Comparison of ENCODE assay signal across 1 cellular context in the genomic region with DNA sequence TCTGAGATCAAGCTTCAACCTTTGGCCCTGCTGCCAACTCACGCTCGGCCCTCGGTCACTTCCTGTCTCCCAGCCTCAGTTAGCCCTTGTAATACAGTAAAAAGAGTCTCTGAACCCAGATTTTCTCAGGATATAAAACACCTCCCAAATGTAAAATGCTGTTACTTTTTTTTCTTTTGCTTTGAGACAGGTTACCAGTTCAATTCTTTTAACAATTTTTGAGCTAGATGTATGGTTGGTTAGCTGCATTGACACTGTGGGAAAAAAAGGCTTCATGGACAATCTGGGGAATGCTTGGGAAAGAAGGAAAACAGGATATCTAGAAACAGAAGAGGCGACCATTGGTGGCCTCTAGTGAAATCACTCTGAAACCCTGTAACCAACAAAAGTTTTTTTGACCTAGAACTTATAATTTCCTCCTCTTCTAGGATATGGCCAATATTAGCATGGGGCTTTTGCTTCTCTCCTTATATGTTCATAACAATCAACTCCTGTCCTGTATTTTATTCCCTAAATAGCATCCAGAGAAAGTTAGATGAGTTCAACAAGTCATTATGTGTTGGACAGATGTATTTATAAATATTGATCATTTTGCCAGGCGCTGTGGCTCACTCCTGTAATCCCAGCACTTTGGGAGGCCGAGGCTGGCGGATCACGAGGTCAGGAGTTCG.
TF ChIP-seq lines count a peak whose summit lies in the region.

No MANE protein-coding gene starts in this region.

TF ChIP-seq in K562, 482 proteins besides CTCF, POLR2A, EP300 and RAD21 (continued from another document and continues in another):
- TF ChIP-seq, protein P1, sequence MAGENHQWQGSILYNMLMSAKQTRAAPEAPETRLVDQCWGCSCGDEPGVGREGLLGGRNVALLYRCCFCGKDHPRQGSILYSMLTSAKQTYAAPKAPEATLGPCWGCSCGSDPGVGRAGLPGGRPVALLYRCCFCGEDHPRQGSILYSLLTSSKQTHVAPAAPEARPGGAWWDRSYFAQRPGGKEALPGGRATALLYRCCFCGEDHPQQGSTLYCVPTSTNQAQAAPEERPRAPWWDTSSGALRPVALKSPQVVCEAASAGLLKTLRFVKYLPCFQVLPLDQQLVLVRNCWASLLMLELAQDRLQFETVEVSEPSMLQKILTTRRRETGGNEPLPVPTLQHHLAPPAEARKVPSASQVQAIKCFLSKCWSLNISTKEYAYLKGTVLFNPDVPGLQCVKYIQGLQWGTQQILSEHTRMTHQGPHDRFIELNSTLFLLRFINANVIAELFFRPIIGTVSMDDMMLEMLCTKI (IDR thresholded peaks at IDR 0.05; ENCODE audit: partially characterized antibody), result no peak
- no peak for TF ChIP-seq DDX20 (tag; IDR thresholded peaks at IDR 0.05; ENCODE audit: low read depth)
- TF ChIP-seq KDM1A (IDR thresholded peaks at IDR 0.05), result no peak; a peak in 1 of 4 replicates
- TF ChIP-seq NFATC3 (IDR thresholded peaks at IDR 0.05), result 0 out of 2 replicates have a peak, but pooled peaks have one; percentile 76
- TF ChIP-seq NR3C1 (CRISPR knock-in tag; IDR thresholded peaks at IDR 0.05), result no peak
- TF ChIP-seq, protein P2, sequence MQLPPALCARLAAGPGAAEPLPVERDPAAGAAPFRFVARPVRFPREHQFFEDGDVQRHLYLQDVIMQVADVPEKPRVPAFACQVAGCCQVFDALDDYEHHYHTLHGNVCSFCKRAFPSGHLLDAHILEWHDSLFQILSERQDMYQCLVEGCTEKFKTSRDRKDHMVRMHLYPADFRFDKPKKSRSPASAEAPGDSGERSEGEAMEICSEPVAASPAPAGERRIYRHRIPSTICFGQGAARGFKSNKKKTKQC (CRISPR knock-in tag; IDR thresholded peaks at IDR 0.05), result no peak
- no peak for TF ChIP-seq E2F5 (CRISPR knock-in tag; IDR thresholded peaks at IDR 0.05)
- no peak for TF ChIP-seq SNRNP70 (optimal IDR thresholded peaks at IDR 0.05; ENCODE audit: low read depth, low read length)
- no peak for TF ChIP-seq ZNF717 (CRISPR knock-in tag; IDR thresholded peaks at IDR 0.05)
- TF ChIP-seq HNRNPUL1 (IDR thresholded peaks at IDR 0.05; ENCODE audit: low read length), result no peak
- TF ChIP-seq L3MBTL2 (IDR thresholded peaks at IDR 0.05), result no peak
- TF ChIP-seq FUS (optimal IDR thresholded peaks at IDR 0.05; ENCODE audit: low read depth, low read length), result no peak
- TF ChIP-seq REST (CRISPR knock-in tag; IDR thresholded peaks at IDR 0.05; ENCODE audit: low read depth), result no peak
- TF ChIP-seq CUX1 (CRISPR knock-in tag; IDR thresholded peaks at IDR 0.05), result no peak
- no peak for TF ChIP-seq SREBF1 (IDR thresholded peaks at IDR 0.05; ENCODE audit: borderline replicate concordance, low read depth, low read length)
- TF ChIP-seq PTTG1 (tag; IDR thresholded peaks at IDR 0.05; ENCODE audit: low read depth), result no peak
- no peak for TF ChIP-seq FOXP1 (CRISPR knock-in tag; IDR thresholded peaks at IDR 0.05)
- TF ChIP-seq SMARCE1 (IDR thresholded peaks at IDR 0.05), result peak; percentile 46; the same call in 1 of the 2 replicates
- no peak for TF ChIP-seq PHTF2 (CRISPR knock-in tag; IDR thresholded peaks at IDR 0.05)
- TF ChIP-seq SIX5 (IDR thresholded peaks at IDR 0.05; ENCODE audit: borderline replicate concordance in 1 of 2, insufficient read depth in 1 of 2, low read depth in 1 of 2, low read length in 2 of 2), result no peak
- no peak for TF ChIP-seq BRCA1 (IDR thresholded peaks at IDR 0.05)
- TF ChIP-seq BRCA1 (CRISPR knock-in tag; IDR thresholded peaks at IDR 0.05), result no peak
- peak; percentile 58 for TF ChIP-seq NFE2 (IDR thresholded peaks at IDR 0.05; ENCODE audit: low read depth)
- no peak for TF ChIP-seq ZBTB8A (IDR thresholded peaks at IDR 0.05; ENCODE audit: partially characterized antibody)
- TF ChIP-seq PRPF4 (IDR thresholded peaks at IDR 0.05; ENCODE audit: insufficient read depth, low read depth, low read length, poor library complexity, severe bottlenecking), result no peak
- no peak for TF ChIP-seq FOXJ3 (CRISPR knock-in tag; IDR thresholded peaks at IDR 0.05)
- no peak for TF ChIP-seq ZNF384 (IDR thresholded peaks at IDR 0.05; ENCODE audit: low read depth, low read length)
- TF ChIP-seq MTF1 (CRISPR knock-in tag; IDR thresholded peaks at IDR 0.05; ENCODE audit: borderline replicate concordance), result no peak
- no peak for TF ChIP-seq ZBTB17 (CRISPR knock-in tag; IDR thresholded peaks at IDR 0.05)
- TF ChIP-seq ZNF24 (IDR thresholded peaks at IDR 0.05), result no peak
- no peak for TF ChIP-seq NEUROD1 (IDR thresholded peaks at IDR 0.05; ENCODE audit: borderline replicate concordance, low read depth, low read length, partially characterized antibody)
- TF ChIP-seq, protein P3, sequence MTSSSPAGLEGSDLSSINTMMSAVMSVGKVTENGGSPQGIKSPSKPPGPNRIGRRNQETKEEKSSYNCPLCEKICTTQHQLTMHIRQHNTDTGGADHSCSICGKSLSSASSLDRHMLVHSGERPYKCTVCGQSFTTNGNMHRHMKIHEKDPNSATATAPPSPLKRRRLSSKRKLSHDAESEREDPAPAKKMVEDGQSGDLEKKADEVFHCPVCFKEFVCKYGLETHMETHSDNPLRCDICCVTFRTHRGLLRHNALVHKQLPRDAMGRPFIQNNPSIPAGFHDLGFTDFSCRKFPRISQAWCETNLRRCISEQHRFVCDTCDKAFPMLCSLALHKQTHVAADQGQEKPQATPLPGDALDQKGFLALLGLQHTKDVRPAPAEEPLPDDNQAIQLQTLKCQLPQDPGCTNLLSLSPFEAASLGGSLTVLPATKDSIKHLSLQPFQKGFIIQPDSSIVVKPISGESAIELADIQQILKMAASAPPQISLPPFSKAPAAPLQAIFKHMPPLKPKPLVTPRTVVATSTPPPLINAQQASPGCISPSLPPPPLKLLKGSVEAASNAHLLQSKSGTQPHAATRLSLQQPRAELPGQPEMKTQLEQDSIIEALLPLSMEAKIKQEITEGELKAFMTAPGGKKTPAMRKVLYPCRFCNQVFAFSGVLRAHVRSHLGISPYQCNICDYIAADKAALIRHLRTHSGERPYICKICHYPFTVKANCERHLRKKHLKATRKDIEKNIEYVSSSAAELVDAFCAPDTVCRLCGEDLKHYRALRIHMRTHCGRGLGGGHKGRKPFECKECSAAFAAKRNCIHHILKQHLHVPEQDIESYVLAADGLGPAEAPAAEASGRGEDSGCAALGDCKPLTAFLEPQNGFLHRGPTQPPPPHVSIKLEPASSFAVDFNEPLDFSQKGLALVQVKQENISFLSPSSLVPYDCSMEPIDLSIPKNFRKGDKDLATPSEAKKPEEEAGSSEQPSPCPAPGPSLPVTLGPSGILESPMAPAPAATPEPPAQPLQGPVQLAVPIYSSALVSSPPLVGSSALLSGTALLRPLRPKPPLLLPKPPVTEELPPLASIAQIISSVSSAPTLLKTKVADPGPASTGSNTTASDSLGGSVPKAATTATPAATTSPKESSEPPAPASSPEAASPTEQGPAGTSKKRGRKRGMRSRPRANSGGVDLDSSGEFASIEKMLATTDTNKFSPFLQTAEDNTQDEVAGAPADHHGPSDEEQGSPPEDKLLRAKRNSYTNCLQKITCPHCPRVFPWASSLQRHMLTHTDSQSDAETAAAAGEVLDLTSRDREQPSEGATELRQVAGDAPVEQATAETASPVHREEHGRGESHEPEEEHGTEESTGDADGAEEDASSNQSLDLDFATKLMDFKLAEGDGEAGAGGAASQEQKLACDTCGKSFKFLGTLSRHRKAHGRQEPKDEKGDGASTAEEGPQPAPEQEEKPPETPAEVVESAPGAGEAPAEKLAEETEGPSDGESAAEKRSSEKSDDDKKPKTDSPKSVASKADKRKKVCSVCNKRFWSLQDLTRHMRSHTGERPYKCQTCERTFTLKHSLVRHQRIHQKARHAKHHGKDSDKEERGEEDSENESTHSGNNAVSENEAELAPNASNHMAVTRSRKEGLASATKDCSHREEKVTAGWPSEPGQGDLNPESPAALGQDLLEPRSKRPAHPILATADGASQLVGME (CRISPR knock-in tag; IDR thresholded peaks at IDR 0.05), result peak; percentile 89; the same call in 1 of the 2 replicates
- TF ChIP-seq PHF21A (IDR thresholded peaks at IDR 0.05; ENCODE audit: borderline replicate concordance, low read depth), result no peak
- TF ChIP-seq, protein P4, sequence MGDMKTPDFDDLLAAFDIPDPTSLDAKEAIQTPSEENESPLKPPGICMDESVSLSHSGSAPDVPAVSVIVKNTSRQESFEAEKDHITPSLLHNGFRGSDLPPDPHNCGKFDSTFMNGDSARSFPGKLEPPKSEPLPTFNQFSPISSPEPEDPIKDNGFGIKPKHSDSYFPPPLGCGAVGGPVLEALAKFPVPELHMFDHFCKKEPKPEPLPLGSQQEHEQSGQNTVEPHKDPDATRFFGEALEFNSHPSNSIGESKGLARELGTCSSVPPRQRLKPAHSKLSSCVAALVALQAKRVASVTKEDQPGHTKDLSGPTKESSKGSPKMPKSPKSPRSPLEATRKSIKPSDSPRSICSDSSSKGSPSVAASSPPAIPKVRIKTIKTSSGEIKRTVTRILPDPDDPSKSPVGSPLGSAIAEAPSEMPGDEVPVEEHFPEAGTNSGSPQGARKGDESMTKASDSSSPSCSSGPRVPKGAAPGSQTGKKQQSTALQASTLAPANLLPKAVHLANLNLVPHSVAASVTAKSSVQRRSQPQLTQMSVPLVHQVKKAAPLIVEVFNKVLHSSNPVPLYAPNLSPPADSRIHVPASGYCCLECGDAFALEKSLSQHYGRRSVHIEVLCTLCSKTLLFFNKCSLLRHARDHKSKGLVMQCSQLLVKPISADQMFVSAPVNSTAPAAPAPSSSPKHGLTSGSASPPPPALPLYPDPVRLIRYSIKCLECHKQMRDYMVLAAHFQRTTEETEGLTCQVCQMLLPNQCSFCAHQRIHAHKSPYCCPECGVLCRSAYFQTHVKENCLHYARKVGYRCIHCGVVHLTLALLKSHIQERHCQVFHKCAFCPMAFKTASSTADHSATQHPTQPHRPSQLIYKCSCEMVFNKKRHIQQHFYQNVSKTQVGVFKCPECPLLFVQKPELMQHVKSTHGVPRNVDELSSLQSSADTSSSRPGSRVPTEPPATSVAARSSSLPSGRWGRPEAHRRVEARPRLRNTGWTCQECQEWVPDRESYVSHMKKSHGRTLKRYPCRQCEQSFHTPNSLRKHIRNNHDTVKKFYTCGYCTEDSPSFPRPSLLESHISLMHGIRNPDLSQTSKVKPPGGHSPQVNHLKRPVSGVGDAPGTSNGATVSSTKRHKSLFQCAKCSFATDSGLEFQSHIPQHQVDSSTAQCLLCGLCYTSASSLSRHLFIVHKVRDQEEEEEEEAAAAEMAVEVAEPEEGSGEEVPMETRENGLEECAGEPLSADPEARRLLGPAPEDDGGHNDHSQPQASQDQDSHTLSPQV (IDR thresholded peaks at IDR 0.05), result peak; percentile 44
- no peak for TF ChIP-seq RBBP5 (IDR thresholded peaks at IDR 0.05; ENCODE audit: borderline replicate concordance, insufficient read depth, low read length, poor library complexity, severe bottlenecking)
- TF ChIP-seq GTF2A2 (tag; IDR thresholded peaks at IDR 0.05), result no peak
